Comparison of ENCODE assay signal across 21 cellular contexts in the genomic region with DNA sequence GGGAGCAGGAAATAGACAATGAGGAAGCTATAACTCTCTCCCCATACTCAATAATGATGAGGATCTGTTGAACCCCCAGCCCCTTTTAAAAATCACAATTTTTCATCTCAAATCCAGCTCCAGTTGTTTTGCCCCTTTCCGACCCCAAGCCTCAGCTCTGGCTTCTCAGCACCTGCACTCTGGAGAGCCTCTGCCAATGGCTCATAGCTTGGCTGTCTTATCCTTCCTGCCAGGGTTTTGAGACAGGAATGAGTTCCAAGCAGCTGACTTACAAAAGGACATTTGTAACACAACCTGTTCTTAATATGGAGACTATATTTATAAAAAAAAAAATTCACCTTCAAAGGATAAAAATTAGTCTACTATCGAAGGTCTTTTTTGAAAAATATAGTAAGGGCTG.
"Had no signal": no experiment of that assay in that cellular context is flagged by ENCODE, and none has a peak within 500 bp of the region (broad histone marks: within the 10 kb centered on the region; RNA-seq: fewer than 3 reads in every experiment).

No MANE protein-coding gene starts in this region.

- H3K4me1 Mint-ChIP-seq: activated naive CD4-positive, alpha-beta T cell treated with anti-CD3 and anti-CD28 coated beads, Interleukin-2, amount 10 ng/mL, durations not matched to agents 7 days and 5 days; naive thymus-derived CD8-positive, alpha-beta T cell had no signal

- H3K4me3 Mint-ChIP-seq: activated CD4-positive, alpha-beta memory T cell treated with anti-CD3 and anti-CD28 coated beads for 36 hours; activated naive CD4-positive, alpha-beta T cell treated with anti-CD3 and anti-CD28 coated beads, Interleukin-2, amount 10 ng/mL, durations not matched to agents 7 days and 5 days; dendritic cell treated with granulocyte-macrophage colony-stimulating factor and Interleukin-4, amounts not matched to agents 40 ng/mL and 50 ng/mL, for 4 days; naive thymus-derived CD8-positive, alpha-beta T cell had no signal

- DNase-seq: activated CD4-positive, alpha-beta memory T cell treated with anti-CD3 and anti-CD28 coated beads for 36 hours; activated CD4-positive, alpha-beta T cell treated with anti-CD3 and anti-CD28 coated beads for 48 hours; activated effector memory CD4-positive, alpha-beta T cell treated with anti-CD3 and anti-CD28 coated beads, Interleukin-2, amount 50 U/mL, for 16 hours; activated naive CD4-positive, alpha-beta T cell treated with anti-CD3 and anti-CD28 coated beads, Interleukin-2, amount 10 ng/mL, durations not matched to agents 7 days and 5 days; activated T-cell treated with anti-CD3 and anti-CD28 coated beads for 4 hours; effector CD4-positive, alpha-beta T cell; erythroblast; foreskin fibroblast; hippocampal formation; mesenchymal stem cell; naive thymus-derived CD8-positive, alpha-beta T cell; ovary; sigmoid colon; spleen; stimulated activated CD4-positive, alpha-beta T cell treated with anti-CD3 and anti-CD28 coated beads, Interleukin-4, amount 100 ng/mL, for 24 hours; stimulated activated naive CD4-positive, alpha-beta T cell treated with Interleukin-2 at 50 U/mL for 16 hours; upper lobe of right lung had no signal

- H3K9me3 Mint-ChIP-seq: activated CD4-positive, alpha-beta memory T cell treated with anti-CD3 and anti-CD28 coated beads for 36 hours; activated naive CD4-positive, alpha-beta T cell treated with anti-CD3 and anti-CD28 coated beads, Interleukin-2, amount 10 ng/mL, durations not matched to agents 7 days and 5 days; dendritic cell treated with granulocyte-macrophage colony-stimulating factor and Interleukin-4, amounts not matched to agents 40 ng/mL and 50 ng/mL, for 4 days; naive thymus-derived CD8-positive, alpha-beta T cell had no signal

- ATAC-seq: naive thymus-derived CD8-positive, alpha-beta T cell; upper lobe of right lung had no signal

- H3K4me3 ChIP-seq: cardiac muscle cell, ovary, sigmoid colon, SK-N-MC, spleen, thoracic aorta, upper lobe of right lung had no signal

- H3K27me3 ChIP-seq: cardiac muscle cell, ovary, sigmoid colon, spleen, upper lobe of right lung had no signal

- H3K27ac ChIP-seq: cardiac muscle cell, ovary, sigmoid colon, SK-N-MC, spleen, thoracic aorta, upper lobe of right lung had no signal

- H3K36me3 ChIP-seq: ovary had no signal

- H3K27ac Mint-ChIP-seq: activated CD4-positive, alpha-beta memory T cell treated with anti-CD3 and anti-CD28 coated beads for 36 hours; activated naive CD4-positive, alpha-beta T cell treated with anti-CD3 and anti-CD28 coated beads, Interleukin-2, amount 10 ng/mL, durations not matched to agents 7 days and 5 days; dendritic cell treated with granulocyte-macrophage colony-stimulating factor and Interleukin-4, amounts not matched to agents 40 ng/mL and 50 ng/mL, for 4 days had no signal

- H3K27me3 Mint-ChIP-seq: activated CD4-positive, alpha-beta memory T cell treated with anti-CD3 and anti-CD28 coated beads for 36 hours; activated naive CD4-positive, alpha-beta T cell treated with anti-CD3 and anti-CD28 coated beads, Interleukin-2, amount 10 ng/mL, durations not matched to agents 7 days and 5 days; dendritic cell treated with granulocyte-macrophage colony-stimulating factor and Interleukin-4, amounts not matched to agents 40 ng/mL and 50 ng/mL, for 4 days; naive thymus-derived CD8-positive, alpha-beta T cell had no signal

- H3K4me1 ChIP-seq: spleen, upper lobe of right lung had no signal

- H3K9me3 ChIP-seq: ovary, sigmoid colon, spleen, thoracic aorta, upper lobe of right lung had no signal
